In genomic region chr22:17057959-17058814, GRCh38 we compare ENCODE assay signal across 8 cellular contexts. TPM values are rescaled to one million over a fixed set of nuclear protein-coding genes. Genes with fewer than 3 reads are reported as not detected.
DNase-seq lines count a peak whose midpoint lies in the region; ATAC-seq and TF ChIP-seq lines count a peak whose summit lies in the region.

No MANE protein-coding gene starts in this region.

- H3K9me3 ChIP-seq in neutrophil (no peaks in the 10 kb centered on the region), vagina (no peaks in the 10 kb centered on the region)

- H3K36me3 ChIP-seq in neutrophil (no peaks in the 10 kb centered on the region), vagina (no peaks in the 10 kb centered on the region)

- ATAC-seq in foreskin keratinocyte (peak; percentile 81), HG03108 (IDR thresholded peaks at IDR 0.05; ENCODE audit: unreplicated experiment) (no peak)

- no peaks in the 10 kb centered on the region for H3K4me1 ChIP-seq in foreskin keratinocyte
- H3K4me1 ChIP-seq in neutrophil (ENCODE audit: control insufficient read depth in 1 of 2, insufficient read depth in 1 of 2, low read depth in 1 of 2, low read length in 1 of 2): peaks cover 0 to 2% of the 10 kb centered on the region in 2 experiments
- H3K4me1 ChIP-seq in vagina: no peaks in the 10 kb centered on the region

- intact Hi-C loops in vagina (cut with DNase I): no loop called here

- no peaks in the 10 kb centered on the region for H3K27me3 ChIP-seq in foreskin keratinocyte
- H3K27me3 ChIP-seq in neutrophil: no peaks in the 10 kb centered on the region
- no peaks in the 10 kb centered on the region for H3K27me3 ChIP-seq in vagina

- H3K4me3 ChIP-seq in neutrophil (ENCODE audit: low read depth in 1 of 2, low read length in 1 of 2): no peak overlapping the region
- H3K4me3 ChIP-seq in vagina: no peak overlapping the region

- TF ChIP-seq POLR2A in vagina (IDR thresholded peaks at IDR 0.05): no peak

- TF ChIP-seq CTCF in foreskin keratinocyte (conservative IDR thresholded peaks at IDR 0.05) (peak; percentile 86), neutrophil (IDR thresholded peaks at IDR 0.05) (peak; percentile 84), vagina (IDR thresholded peaks at IDR 0.05) (peak; percentile 40 to 69 (median 53))

- DNase-seq in DMS53 treated with DMSO at 0.1 percent for 48 hours (lab: John Stamatoyannopoulos, UW; ENCODE audit: unreplicated experiment) (peak; percentile 38), HPDE6-E6E7 (ENCODE audit: extremely low spot score) (peak; percentile 60), OCI-M1 (lab: John Stamatoyannopoulos, UW) (peak; percentile 68), foreskin keratinocyte (peak; percentile 11 to 25), vagina (ENCODE audit: extremely low spot score in 2 of 2) (no peak)
- DNase-seq in activated T-helper 9 cell treated with anti-CD3 and anti-CD28 coated beads, Interleukin-2, amount 50 U/mL, for 16 hours (ENCODE audit: low read depth): peak; percentile 3

- H3K27ac ChIP-seq in foreskin keratinocyte (no peak overlapping the region), neutrophil (no peak overlapping the region), vagina (no peak overlapping the region)

RNA-seq across cellular contexts. Expression of gene IL17RA, which starts 26.6 kb away (rescaled TPM):
- 8.5 and 9.1 TPM in 2 replicates for total RNA-seq in foreskin keratinocyte
- polyA plus RNA-seq in foreskin keratinocyte: 4.1 and 5.6 TPM in 2 replicates
- 13.3 TPM for total RNA-seq in vagina

RNA-seq across cellular contexts. Expression of gene GAB4, which starts 50.2 kb away (rescaled TPM):
- total RNA-seq in foreskin keratinocyte: not detected in 2 replicates
- not detected in 2 replicates for polyA plus RNA-seq in foreskin keratinocyte
- not detected for total RNA-seq in vagina

Comparison
In these comparisons a context has a peak if more than half of its experiments do, and no peak if none do; other contexts are left out.
1. DNase-seq: peak in DMS53 treated with DMSO at 0.1 percent for 48 hours (single experiment), HPDE6-E6E7 (single experiment), OCI-M1 (single experiment), activated T-helper 9 cell treated with anti-CD3 and anti-CD28 coated beads, Interleukin-2, amount 50 U/mL, for 16 hours (single experiment) and foreskin keratinocyte (2 of 2); none in vagina (0 of 2).
2. Peak in every context shown above with its lines, with median percentiles within 50 percentile points of each other: CTCF ChIP-seq.